22 cellular contexts compared by ENCODE assay signal in the genomic region with DNA sequence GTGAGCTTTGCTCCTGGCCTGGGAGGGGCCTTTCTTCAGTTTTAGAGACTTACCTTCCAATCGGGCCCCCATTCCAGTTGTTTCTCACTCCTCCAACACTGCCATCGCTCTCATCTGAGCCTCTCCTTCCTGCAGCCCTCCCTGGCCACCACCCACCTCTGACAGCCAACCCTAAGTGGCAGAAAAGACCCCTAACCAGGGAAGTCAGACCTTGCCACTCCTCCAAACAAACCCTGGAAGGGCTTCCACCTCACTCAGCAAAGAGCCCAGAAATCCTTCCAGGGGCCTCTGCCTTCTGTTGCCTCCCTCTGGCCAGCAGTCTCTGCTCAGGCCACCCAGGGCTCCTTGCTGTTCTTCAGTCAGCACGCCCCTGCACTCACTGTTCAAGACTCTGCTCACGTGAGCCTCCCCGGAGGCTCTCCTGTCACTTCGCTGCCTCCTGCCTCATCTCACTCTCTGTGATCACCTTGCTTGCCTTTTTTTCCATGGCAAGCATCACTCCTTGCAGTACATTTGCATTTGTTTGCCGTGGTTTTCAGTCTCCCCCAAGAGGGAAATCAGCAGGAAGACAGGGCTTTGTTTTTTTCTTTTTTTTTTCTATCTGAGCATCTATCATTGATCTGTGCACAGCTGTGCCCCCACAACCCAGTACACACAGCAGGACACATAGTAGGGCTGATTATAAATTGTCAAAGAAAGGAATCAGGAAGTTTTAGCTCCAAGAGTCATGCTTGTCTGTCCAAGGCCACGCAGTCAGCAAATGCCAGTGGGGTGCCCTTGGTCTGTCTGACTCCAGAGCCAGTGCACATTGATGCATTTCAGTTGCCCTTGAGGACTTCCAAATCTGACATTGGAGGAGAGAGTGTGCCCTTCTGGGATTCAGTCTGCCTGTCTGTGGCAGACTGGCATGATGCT.
DNase-seq lines count a peak whose midpoint lies in the region; ATAC-seq and TF ChIP-seq lines count a peak whose summit lies in the region.
"Had no signal": no experiment of that assay in that cellular context is flagged by ENCODE, and none has a peak within 500 bp of the region (broad histone marks: within the 10 kb centered on the region; RNA-seq: fewer than 3 reads in every experiment).

No MANE protein-coding gene starts in this region.

- H3K4me1 ChIP-seq in Panc1 (ENCODE audit: control insufficient read depth, insufficient read depth, low read length), result no peaks in the 10 kb centered on the region
- no peaks in the 10 kb centered on the region for H3K4me1 ChIP-seq in lower lobe of right lung
- H3K4me1 ChIP-seq: body of pancreas had no signal

- no peaks in the 10 kb centered on the region for H3K9me3 ChIP-seq in Panc1 (ENCODE audit: control insufficient read depth, insufficient read depth, low read depth, low read length)
- no peaks in the 10 kb centered on the region for H3K9me3 ChIP-seq in WERI-Rb-1 (ENCODE audit: severe bottlenecking)
- no peaks in the 10 kb centered on the region for H3K9me3 ChIP-seq in lower lobe of right lung
- H3K9me3 ChIP-seq: body of pancreas had no signal

- intact Hi-C loops in Panc1 (cut with micrococcal nuclease; ENCODE audit: unreplicated experiment), result no loop called here
- intact Hi-C loops in lower lobe of right lung (cut with DNase I), result no loop called here

- H3K27ac ChIP-seq in Panc1 (ENCODE audit: low read length), result no peak overlapping the region
- no peak overlapping the region for H3K27ac ChIP-seq in WERI-Rb-1
- no peak overlapping the region for H3K27ac ChIP-seq in lower lobe of right lung
- H3K27ac ChIP-seq: body of pancreas had no signal

- POLR2A ChIA-PET in Panc1 (lab: Charles Lee), result no interaction called here

- H3K36me3 ChIP-seq in Panc1 (ENCODE audit: control insufficient read depth, insufficient read depth, low read length) (no peaks in the 10 kb centered on the region), WERI-Rb-1 (no peaks in the 10 kb centered on the region), lower lobe of right lung (no peaks in the 10 kb centered on the region)

- H3K4me3 ChIP-seq in Panc1 (ENCODE audit: low read depth in 2 of 2, low read length in 2 of 2), result no peak overlapping the region
- H3K4me3 ChIP-seq in WERI-Rb-1 (ENCODE audit: low read depth, low read length), result no peak overlapping the region
- H3K4me3 ChIP-seq in lower lobe of right lung, result no peak overlapping the region
- H3K4me3 ChIP-seq: body of pancreas had no signal

- ATAC-seq in Panc1 (peak; percentile 50; the same call in 1 of the 2 replicates), lower lobe of right lung (no peak)
- ATAC-seq: activated CD8-positive, alpha-beta memory T cell treated with anti-CD3 and anti-CD28 coated beads, Interleukin-2, amount 10 ng/mL, durations not matched to agents 7 days and 5 days; activated T-helper 17 cell treated with anti-CD3 and anti-CD28 coated beads, Interleukin-2, amount 50 U/mL, for 72 hours; body of pancreas; natural killer cell treated with Interleukin-12 subunit alpha and Interleukin-12 subunit beta and Interleukin-15 and Interleukin-18, amount 100 ng/mL, for 72 hours; stimulated activated naive CD8-positive, alpha-beta T cell treated with anti-CD3 and anti-CD28 coated beads, Interleukin-15, amount 100 ng/mL, for 72 hours had no signal

- in situ Hi-C loops in Panc1 (cut with HindIII; ENCODE audit: low pct_unique_long_range_greater_than_20kb, low sequenced_read_pairs), result no loop called here

- peak; percentile 25 for DNase-seq in activated CD8-positive, alpha-beta memory T cell treated with anti-CD3 and anti-CD28 coated beads, Interleukin-2, amount 50 U/mL, for 48 hours
- DNase-seq in activated CD8-positive, alpha-beta memory T cell treated with anti-CD3 and anti-CD28 coated beads for 24 hours, result no peak
- DNase-seq in Panc1 (ENCODE audit: low read depth, low spot score) (no peak), islet precursor cell (peak; percentile 57), WERI-Rb-1 (no peak), NCI-H510A treated with DMSO at 0.1 percent for 48 hours (lab: John Stamatoyannopoulos, UW) (no peak), AG20443 (ENCODE audit: low spot score) (no peak), lower lobe of right lung (no peak)
- DNase-seq: activated CD4-positive, alpha-beta T cell treated with anti-CD3 and anti-CD28 coated beads for 1 hour; activated CD8-positive, alpha-beta memory T cell treated with anti-CD3 and anti-CD28 coated beads, Interleukin-2, amount 10 ng/mL, durations not matched to agents 7 days and 5 days; activated naive CD8-positive, alpha-beta T cell treated with anti-CD3 and anti-CD28 coated beads, Interleukin-2, amount 10 ng/mL, durations not matched to agents 7 days and 5 days; body of pancreas; CD4-positive, alpha-beta memory T cell; kidney; mesenchymal stem cell; NCI-H1105; NCI-H2081 treated with DMSO at 0.1 percent for 48 hours; RPMI8226; stimulated activated naive CD8-positive, alpha-beta T cell treated with anti-CD3 and anti-CD28 coated beads, Interleukin-15, amount 100 ng/mL, for 72 hours; T1000 had no signal

- H3K27me3 ChIP-seq in Panc1 (ENCODE audit: control insufficient read depth, insufficient read depth, low read length) (0 out of 2 replicates have a peak, but pooled peaks cover 2% of the 10 kb centered on the region), WERI-Rb-1 (ENCODE audit: insufficient read depth, low read depth, severe bottlenecking) (no peaks in the 10 kb centered on the region), lower lobe of right lung (ENCODE audit: low read depth) (no peaks in the 10 kb centered on the region)
- H3K27me3 ChIP-seq: body of pancreas had no signal

- CTCF ChIA-PET in Panc1 (lab: Charles Lee), result no interaction called here

- no peak for TF ChIP-seq CTCF in Panc1 (IDR thresholded peaks at IDR 0.05)
- no peak for TF ChIP-seq CTCF in WERI-Rb-1 (IDR thresholded peaks at IDR 0.05; ENCODE audit: low read depth, low read length)
- no peak for TF ChIP-seq CTCF in lower lobe of right lung (IDR thresholded peaks at IDR 0.05)

- BruUV-seq in Panc1 (replicated peaks; lab: Mats Ljungman, UMichigan), result no TSS peak

Comparison
In these comparisons a context has a peak if more than half of its experiments do, and no peak if none do; other contexts are left out.
1. DNase-seq: peak in activated CD8-positive, alpha-beta memory T cell treated with anti-CD3 and anti-CD28 coated beads, Interleukin-2, amount 50 U/mL, for 48 hours (single experiment) and islet precursor cell (single experiment); none in activated CD8-positive, alpha-beta memory T cell treated with anti-CD3 and anti-CD28 coated beads for 24 hours (single experiment), Panc1 (single experiment), WERI-Rb-1 (single experiment), NCI-H510A treated with DMSO at 0.1 percent for 48 hours (single experiment), AG20443 (single experiment) and lower lobe of right lung (single experiment).